ENCODE assay signal across 8 cellular contexts in genomic region chr18:47149457-47150028, GRCh38. TPM values are rescaled to one million over a fixed set of nuclear protein-coding genes. Genes with fewer than 3 reads are reported as not detected.
DNase-seq lines count a peak whose midpoint lies in the region; ATAC-seq and TF ChIP-seq lines count a peak whose summit lies in the region.

No MANE protein-coding gene starts in this region.

- TF ChIP-seq POLR2A in ovary (IDR thresholded peaks at IDR 0.05): no peak

- in situ Hi-C loops in GM13977 (cut with MboI; ENCODE audit: low pct_unique_long_range_greater_than_20kb, low sequenced_read_pairs, unreplicated experiment): no loop called here

- 21 to 24% (median 21%) methylated on average over 12 of the region's 12 CpGs for WGBS in ovary, 3 donors

- peaks cover 48% of the 10 kb centered on the region for H3K4me1 Mint-ChIP-seq in T-helper 17 cell

- ATAC-seq in T-helper 17 cell (no peak), GM21367 (IDR thresholded peaks at IDR 0.05; ENCODE audit: unreplicated experiment) (no peak)

- peak overlapping the region; percentile 98 for H3K27ac Mint-ChIP-seq in T-helper 17 cell

- H3K36me3 ChIP-seq in cardiac muscle cell (peaks cover 4% of the 10 kb centered on the region), ovary (no peaks in the 10 kb centered on the region)

- peak in 1 of 2 donors; percentile 17 for DNase-seq in cardiac muscle cell (ENCODE audit: low read depth in 1 of 2, low spot score in 1 of 2)
- no peak for DNase-seq in cardiac septum (ENCODE audit: low spot score)
- no peak for DNase-seq in T-helper 17 cell
- no peak for DNase-seq in fibroblast of the aortic adventitia (ENCODE audit: low read depth)
- peak in 1 of 5 donors; percentile 20 for DNase-seq in ovary
- DNase-seq in occipital lobe (lab: John Stamatoyannopoulos, UW): no peak
- DNase-seq in GM13977 (ENCODE audit: low spot score): no peak

- H3K27me3 ChIP-seq in cardiac muscle cell (no peaks in the 10 kb centered on the region), ovary (no peaks in the 10 kb centered on the region)

- TF ChIP-seq CTCF in cardiac muscle cell (IDR thresholded peaks at IDR 0.05; ENCODE audit: low read depth, low read length): no peak
- no peak for TF ChIP-seq CTCF in fibroblast of the aortic adventitia (IDR thresholded peaks at IDR 0.05; ENCODE audit: insufficient read depth, low read length)
- no peak for TF ChIP-seq CTCF in ovary (IDR thresholded peaks at IDR 0.05)
- no peak for TF ChIP-seq CTCF in GM13977 (IDR thresholded peaks at IDR 0.05; ENCODE audit: extremely low read depth, insufficient read depth, missing control alignments)

- TF ChIP-seq EP300 in ovary (IDR thresholded peaks at IDR 0.05): no peak

- H3K9me3 ChIP-seq in cardiac muscle cell (ENCODE audit: low read depth) (no peaks in the 10 kb centered on the region), T-helper 17 cell (ENCODE audit: control insufficient read depth, low read length, poor library complexity, severe bottlenecking) (no peaks in the 10 kb centered on the region), ovary (no peaks in the 10 kb centered on the region)

- H3K27ac ChIP-seq in cardiac muscle cell (peak overlapping the region; percentile 92), ovary (peak overlapping the region; percentile 73 to 83)

- H3K4me3 ChIP-seq in cardiac muscle cell: peak overlapping the region; percentile 53
- H3K4me3 ChIP-seq in fibroblast of the aortic adventitia (ENCODE audit: low read depth, low read length): peak overlapping the region; percentile 92
- H3K4me3 ChIP-seq in ovary: peak overlapping the region; percentile 81

- peaks cover 6% of the 10 kb centered on the region for H3K36me3 Mint-ChIP-seq in T-helper 17 cell (ENCODE audit: low read depth)

- H3K4me3 Mint-ChIP-seq in T-helper 17 cell: peak overlapping the region; percentile 99

- no peaks in the 10 kb centered on the region for H3K27me3 Mint-ChIP-seq in T-helper 17 cell

- H3K4me1 ChIP-seq in cardiac muscle cell (ENCODE audit: low read depth) (peaks cover 20% of the 10 kb centered on the region), ovary (ENCODE audit: insufficient read depth) (peaks cover 8% of the 10 kb centered on the region)

- intact Hi-C loops in cardiac septum (cut with DNase I): loop anchor here (2.0 kb wide), 1 partner anchor 25 kb away; no protein-coding TSS in a partner anchor
- intact Hi-C loops in ovary (cut with DNase I): no loop called here

RNA-seq across cellular contexts. Expression of gene HDHD2, which starts 0.8 kb away (rescaled TPM):
- total RNA-seq in cardiac muscle cell (40.8 and 55.4 TPM in 2 replicates), cardiac septum (35.6 TPM), T-helper 17 cell (10 to 100 TPM; 16.6 to 23.5 TPM), fibroblast of the aortic adventitia (ENCODE audit: low replicate concordance) (24.3 and 49.7 TPM in 2 replicates), ovary (10 to 100 TPM; 18.2 to 48.3 (median 36.7) TPM), occipital lobe (30.3 TPM)
- polyA plus RNA-seq in cardiac muscle cell (91.0 and 92.5 TPM in 2 replicates), ovary (10 to 100 TPM; 19.0 to 48.4 TPM)

RNA-seq across cellular contexts. Expression of gene IER3IP1, which starts 26.6 kb away (rescaled TPM):
- 8.2 and 14.6 TPM in 2 replicates for total RNA-seq in cardiac muscle cell
- polyA plus RNA-seq in cardiac muscle cell: 32.1 and 34.3 TPM in 2 replicates
- total RNA-seq in cardiac septum: 9.5 TPM
- 1 to 10 TPM; 4.9 to 5.0 TPM for total RNA-seq in T-helper 17 cell
- total RNA-seq in fibroblast of the aortic adventitia (ENCODE audit: low replicate concordance): 10.5 and 24.8 TPM in 2 replicates
- 10 to 100 TPM in 4 of 7 donors, 1 to 10 TPM in 3; 8.9 to 14.0 (median 10.0) TPM for total RNA-seq in ovary
- polyA plus RNA-seq in ovary: 10 to 100 TPM; 12.1 to 13.4 TPM
- 22.1 TPM for total RNA-seq in occipital lobe
